31 cellular contexts compared by ENCODE assay signal in genomic region chr16:15461376-15461775, GRCh38.
"Had no signal": no experiment of that assay in that cellular context is flagged by ENCODE, and none has a peak within 500 bp of the region (broad histone marks: within the 10 kb centered on the region; RNA-seq: fewer than 3 reads in every experiment).

No MANE protein-coding gene starts in this region.

- H3K4me1 Mint-ChIP-seq: naive B cell, T-helper 17 cell had no signal

- H3K36me3 Mint-ChIP-seq: activated naive CD8-positive, alpha-beta T cell treated with anti-CD3 and anti-CD28 coated beads for 36 hours; naive B cell had no signal

- H3K27me3 ChIP-seq: adrenal gland, cardiac muscle cell, foreskin keratinocyte, neutrophil, tibial nerve had no signal

- ATAC-seq: activated CD4-positive, CD25-positive, alpha-beta regulatory T cell treated with anti-CD3 and anti-CD28 coated beads, Interleukin-2, amount 50 U/mL, for 24 hours; effector memory CD8-positive, alpha-beta T cell; esophagus mucosa; foreskin keratinocyte; psoas muscle; SK-N-SH treated with all-trans-retinoic acid at 6 μM for 48 hours; T-helper 17 cell had no signal

- H3K4me1 ChIP-seq: adrenal gland, left ventricle myocardium inferior, parathyroid adenoma, psoas muscle had no signal

- H3K27ac Mint-ChIP-seq: activated naive CD4-positive, alpha-beta T cell treated with anti-CD3 and anti-CD28 coated beads for 36 hours; activated naive CD8-positive, alpha-beta T cell treated with anti-CD3 and anti-CD28 coated beads for 36 hours; activated T-helper 1 cell treated with anti-CD3 and anti-CD28 coated beads, Interleukin-12 subunit alpha, Interleukin-12 subunit beta, Interleukin-2, Interleukin-4 antibody, amounts not matched to agents 30 ng/mL and 10 ng/mL and 1 ng/mL, durations not matched to agents 14 hours and 24 hours and 36 hours; nephron progenitor cell; T-helper 17 cell had no signal

- H3K4me3 ChIP-seq: adrenal gland, cardiac muscle cell, left ventricle myocardium inferior, lung, psoas muscle, tibial nerve had no signal

- H3K27ac ChIP-seq: adrenal gland, cardiac muscle cell, foreskin keratinocyte, left ventricle myocardium inferior, neutrophil, parathyroid adenoma, psoas muscle, tibial nerve, WERI-Rb-1 had no signal

- H3K9me3 Mint-ChIP-seq: activated naive CD4-positive, alpha-beta T cell treated with anti-CD3 and anti-CD28 coated beads for 36 hours; activated T-helper 1 cell treated with anti-CD3 and anti-CD28 coated beads, Interleukin-12 subunit alpha, Interleukin-12 subunit beta, Interleukin-2, Interleukin-4 antibody, amounts not matched to agents 30 ng/mL and 10 ng/mL and 1 ng/mL, durations not matched to agents 14 hours and 24 hours and 36 hours; effector memory CD8-positive, alpha-beta T cell had no signal

- DNase-seq: activated CD4-positive, alpha-beta T cell treated with anti-CD3 and anti-CD28 coated beads for 48 hours; activated CD4-positive, alpha-beta T cell treated with anti-CD3 and anti-CD28 coated beads, Interleukin-2, amount 50 U/mL, for 48 hours; activated CD8-positive, alpha-beta memory T cell treated with anti-CD3 and anti-CD28 coated beads, Interleukin-2, amount 50 U/mL, for 4 hours; activated effector memory CD4-positive, alpha-beta T cell treated with anti-CD3 and anti-CD28 coated beads, Interleukin-2, amount 50 U/mL, for 16 hours; activated naive CD4-positive, alpha-beta T cell treated with anti-CD3 and anti-CD28 coated beads for 36 hours; activated naive CD8-positive, alpha-beta T cell treated with anti-CD3 and anti-CD28 coated beads for 36 hours; activated T-cell treated with anti-CD3 and anti-CD28 coated beads, Interleukin-2, amount 50 U/mL, for 1 hour; adrenal gland; aorta; cerebellar nuclear complex; cortex of kidney; effector memory CD8-positive, alpha-beta T cell; foreskin keratinocyte; left ventricle myocardium inferior; naive B cell; nephron progenitor cell; psoas muscle; stimulated activated CD4-positive, alpha-beta T cell treated with anti-CD3 and anti-CD28 coated beads, Interleukin-2, amount 100 ng/mL, for 48 hours; stimulated activated naive CD4-positive, alpha-beta T cell treated with Interleukin-2 at 50 U/mL for 16 hours; T-helper 17 cell; T1000; WERI-Rb-1 had no signal

- H3K4me3 Mint-ChIP-seq: activated naive CD4-positive, alpha-beta T cell treated with anti-CD3 and anti-CD28 coated beads for 36 hours; activated naive CD8-positive, alpha-beta T cell treated with anti-CD3 and anti-CD28 coated beads for 36 hours; activated T-helper 1 cell treated with anti-CD3 and anti-CD28 coated beads, Interleukin-12 subunit alpha, Interleukin-12 subunit beta, Interleukin-2, Interleukin-4 antibody, amounts not matched to agents 30 ng/mL and 10 ng/mL and 1 ng/mL, durations not matched to agents 14 hours and 24 hours and 36 hours; effector memory CD8-positive, alpha-beta T cell; nephron progenitor cell had no signal

- H3K27me3 Mint-ChIP-seq: effector memory CD8-positive, alpha-beta T cell had no signal

- H3K9me3 ChIP-seq: adrenal gland, neutrophil, psoas muscle, tibial nerve had no signal

- H3K36me3 ChIP-seq: adrenal gland, cardiac muscle cell, left ventricle myocardium inferior, neutrophil, tibial nerve, WERI-Rb-1 had no signal
